13 cellular contexts compared by ENCODE assay signal in genomic region chr2:168120310-168120709, GRCh38.
"Had no signal": no experiment of that assay in that cellular context is flagged by ENCODE, and none has a peak within 500 bp of the region (broad histone marks: within the 10 kb centered on the region; RNA-seq: fewer than 3 reads in every experiment).

No MANE protein-coding gene starts in this region.

- H3K27ac ChIP-seq: parathyroid adenoma, upper lobe of right lung had no signal

- H3K4me3 ChIP-seq: lung, upper lobe of right lung had no signal

- DNase-seq: activated CD4-positive, alpha-beta T cell treated with anti-CD3 and anti-CD28 coated beads for 48 hours; activated CD8-positive, alpha-beta T cell treated with anti-CD3 and anti-CD28 coated beads, Interleukin-2, amount 10 ng/mL, durations not matched to agents 7 days and 5 days; activated naive CD4-positive, alpha-beta T cell treated with anti-CD3 and anti-CD28 coated beads for 36 hours; effector memory CD8-positive, alpha-beta T cell; immature natural killer cell; left cardiac atrium; naive B cell; stimulated activated CD4-positive, alpha-beta T cell treated with anti-CD3 and anti-CD28 coated beads, Interleukin-4, amount 100 ng/mL, for 1 hour; stimulated activated CD8-positive, alpha-beta memory T cell treated with anti-CD3 and anti-CD28 coated beads, Interleukin-4, amount 100 ng/mL, for 48 hours; stimulated activated naive CD8-positive, alpha-beta T cell treated with anti-CD3 and anti-CD28 coated beads, Interleukin-15, Interleukin-2, amounts not matched to agents 100 U/mL and 50 U/mL, for 24 hours; upper lobe of right lung had no signal

- ATAC-seq: activated CD8-positive, alpha-beta T cell treated with anti-CD3 and anti-CD28 coated beads, Interleukin-2, amount 10 ng/mL, durations not matched to agents 7 days and 5 days; effector memory CD8-positive, alpha-beta T cell; stimulated activated naive CD8-positive, alpha-beta T cell treated with anti-CD3 and anti-CD28 coated beads, Interleukin-15, Interleukin-2, amounts not matched to agents 100 U/mL and 50 U/mL, for 24 hours; upper lobe of right lung had no signal
